ENCODE assay signal across 32 cellular contexts in the genomic region with DNA sequence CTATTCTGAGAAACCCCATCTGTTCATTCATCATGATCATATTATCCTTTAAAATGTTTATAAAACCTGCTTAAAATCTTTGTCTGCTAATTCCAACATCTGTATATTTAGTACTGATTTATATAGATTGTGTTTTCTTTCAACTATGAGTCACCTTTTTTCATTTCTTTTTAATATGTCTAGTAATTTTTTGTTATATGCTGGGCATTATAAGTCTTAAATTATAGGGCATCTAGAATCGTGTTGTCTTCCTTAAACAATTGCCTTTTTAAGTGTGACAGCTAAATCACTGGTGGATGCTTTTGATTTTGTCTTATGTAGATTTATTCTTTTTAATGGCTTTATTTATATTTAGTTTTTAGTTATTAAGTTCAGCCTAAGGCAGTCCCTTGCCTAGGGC.
A peak's percentile ranks its signal among the peaks of the same experiment; 100 is the strongest.
DNase-seq lines count a peak whose midpoint lies in the region; ATAC-seq, FAIRE-seq and TF ChIP-seq lines count a peak whose summit lies in the region.
"Had no signal": no experiment of that assay in that cellular context is flagged by ENCODE, and none has a peak within 500 bp of the region (broad histone marks: within the 10 kb centered on the region; RNA-seq: fewer than 3 reads in every experiment).

No MANE protein-coding gene starts in this region.

- no peak for TF ChIP-seq RAD21 in A549 (conservative IDR thresholded peaks at IDR 0.05 in 1 of 2, IDR thresholded peaks at IDR 0.05 in 1 of 2)

- CTCF ChIA-PET in A549 (lab: Yijun Ruan, JAX) (interaction anchor here (0.6 kb wide), 1 partner anchor 601 kb away, joined by 3 read pairs; no protein-coding TSS in a partner anchor), HEK293 (lab: Yijun Ruan, JAX) (interaction anchor here (0.5 kb wide), 1 partner anchor 521 kb away, joined by 3 read pairs; no protein-coding TSS in a partner anchor), GM10248 (lab: Yijun Ruan, JAX) (no interaction called here)

- no peaks in the 10 kb centered on the region for H3K4me1 ChIP-seq in A549
- no peaks in the 10 kb centered on the region for H3K4me1 ChIP-seq in HEK293 (ENCODE audit: control insufficient read depth, insufficient read depth, low read length)
- H3K4me1 ChIP-seq: BE2C; BLaER1; BLaER1 treated with 17β-estradiol and CSF1 and Interleukin-3, amounts not matched to agents 10 nM and 100 nM; Caco-2 had no signal

- no peak overlapping the region for H3K4me2 ChIP-seq in A549
- H3K4me2 ChIP-seq: BLaER1; BLaER1 treated with 17β-estradiol and CSF1 and Interleukin-3, amounts not matched to agents 10 nM and 100 nM had no signal

- FAIRE-seq in A549 (lab: Jason Lieb, UNC) (peak; percentile 82), islet of Langerhans (lab: Jason Lieb, UNC) (peak; percentile 53)
- FAIRE-seq: A204.1, D721Med had no signal

- H3K9me3 ChIP-seq in A549 (peaks cover 8% of the 10 kb centered on the region; the same call in 1 of the 3 replicates), HEK293 (ENCODE audit: control insufficient read depth, insufficient read depth, low read depth, low read length) (no peaks in the 10 kb centered on the region)
- H3K9me3 ChIP-seq: BE2C, Caco-2 had no signal

- no peak for ATAC-seq in A549
- ATAC-seq: CD8-positive, alpha-beta T cell had no signal

- DNase-seq in A549 (ENCODE audit: low read depth in 1 of 2, low spot score in 1 of 2) (no peak), GM10248 (ENCODE audit: extremely low spot score) (no peak), Kasumi-1 (lab: John Stamatoyannopoulos, UW) (no peak)
- no peak for DNase-seq in activated effector memory CD4-positive, alpha-beta T cell treated with Interleukin-2 at 50 U/mL for 16 hours
- DNase-seq: 8988T; ACHN; AML-193; BE2C; C1 segment of cervical spinal cord; Caco-2; Calu3; CD4-positive, alpha-beta memory T cell; CD4-positive, alpha-beta T cell; CD4-positive, CD25-positive, alpha-beta regulatory T cell; CD8-positive, alpha-beta memory T cell; CD8-positive, alpha-beta T cell; COR-L47; DMS 273 treated with DMSO at 0.1 percent for 48 hours; DMS153; DMS53; DMS79; DMS79 treated with DMSO at 0.1 percent for 48 hours; DND-41; EL had no signal

- no peak overlapping the region for H3K27ac ChIP-seq in A549
- H3K27ac ChIP-seq in HEK293 (ENCODE audit: extremely low read depth, low read depth, low read length): no peak overlapping the region
- H3K27ac ChIP-seq: 22Rv1; BLaER1; BLaER1 treated with 17β-estradiol and CSF1 and Interleukin-3, amounts not matched to agents 10 nM and 100 nM; C4-2B had no signal

- no peak overlapping the region for H3K4me3 ChIP-seq in A549
- H3K4me3 ChIP-seq in HEK293 (ENCODE audit: low read depth, low read length): no peak overlapping the region
- H3K4me3 ChIP-seq: BLaER1; BLaER1 treated with 17β-estradiol and CSF1 and Interleukin-3, amounts not matched to agents 10 nM and 100 nM had no signal

- no peaks in the 10 kb centered on the region for H3K36me3 ChIP-seq in HEK293 (ENCODE audit: control insufficient read depth in 2 of 2, insufficient read depth in 1 of 2, low read length in 2 of 2)
- H3K36me3 ChIP-seq: BE2C; BLaER1; BLaER1 treated with 17β-estradiol and CSF1 and Interleukin-3, amounts not matched to agents 10 nM and 100 nM had no signal

- 2% methylated on average over 1 of the region's 1 CpG for whole genome bisulfite sequencing in A549 (ENCODE audit: missing lambda C conversion rate)

- POLR2A ChIA-PET in A549 (lab: Yijun Ruan, JAX) (no interaction called here), HEK293 (lab: Yijun Ruan, JAX) (no interaction called here), GM10248 (lab: Yijun Ruan, JAX) (no interaction called here)

- TF ChIP-seq CTCF in A549 (IDR thresholded peaks at IDR 0.05): no peak
- no peak for TF ChIP-seq CTCF in HEK293 (tag by site-specific recombination; IDR thresholded peaks at IDR 0.05)
- no peak for TF ChIP-seq CTCF in GM10248 (IDR thresholded peaks at IDR 0.05; ENCODE audit: control extremely low read depth, extremely low read depth, low read depth, missing control alignments)

- no peak for TF ChIP-seq EP300 in A549 (IDR thresholded peaks at IDR 0.05)

- no peak for TF ChIP-seq POLR2A in A549 (IDR thresholded peaks at IDR 0.05; ENCODE audit: low read length)

TF ChIP-seq in A549, 52 proteins besides CTCF, POLR2A, EP300 and RAD21:
- TF ChIP-seq FOSL2 (IDR thresholded peaks at IDR 0.05): no peak
- TF ChIP-seq FOSL2 (CRISPR knock-in tag; IDR thresholded peaks at IDR 0.05): peak; percentile 20; the same call in 1 of the 2 replicates
- no peak for TF ChIP-seq JUNB (IDR thresholded peaks at IDR 0.05)

TF ChIP-seq in HEK293, 187 proteins besides CTCF, POLR2A, EP300 and RAD21:
- TF ChIP-seq ZNF501 (tag by site-specific recombination; IDR thresholded peaks at IDR 0.05): no peak
- TF ChIP-seq, protein P1, sequence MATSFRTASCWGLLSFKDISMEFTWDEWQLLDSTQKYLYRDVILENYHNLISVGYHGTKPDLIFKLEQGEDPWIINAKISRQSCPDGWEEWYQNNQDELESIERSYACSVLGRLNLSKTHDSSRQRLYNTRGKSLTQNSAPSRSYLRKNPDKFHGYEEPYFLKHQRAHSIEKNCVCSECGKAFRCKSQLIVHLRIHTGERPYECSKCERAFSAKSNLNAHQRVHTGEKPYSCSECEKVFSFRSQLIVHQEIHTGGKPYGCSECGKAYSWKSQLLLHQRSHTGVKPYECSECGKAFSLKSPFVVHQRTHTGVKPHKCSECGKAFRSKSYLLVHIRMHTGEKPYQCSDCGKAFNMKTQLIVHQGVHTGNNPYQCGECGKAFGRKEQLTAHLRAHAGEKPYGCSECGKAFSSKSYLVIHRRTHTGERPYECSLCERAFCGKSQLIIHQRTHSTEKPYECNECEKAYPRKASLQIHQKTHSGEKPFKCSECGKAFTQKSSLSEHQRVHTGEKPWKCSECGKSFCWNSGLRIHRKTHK (tag by site-specific recombination; IDR thresholded peaks at IDR 0.05): peak; percentile 96
